8 cellular contexts compared by ENCODE assay signal in genomic region chr17:80761421-80761871, GRCh38.
DNase-seq lines count a peak whose midpoint lies in the region; ATAC-seq and TF ChIP-seq lines count a peak whose summit lies in the region.
"Had no signal": no experiment of that assay in that cellular context is flagged by ENCODE, and none has a peak within 500 bp of the region (broad histone marks: within the 10 kb centered on the region; RNA-seq: fewer than 3 reads in every experiment).

No MANE protein-coding gene starts in this region.

- H3K9me3 Mint-ChIP-seq in activated CD8-positive, alpha-beta T cell treated with anti-CD3 and anti-CD28 coated beads, Interleukin-2, amount 10 ng/mL, durations not matched to agents 7 days and 5 days (ENCODE audit: insufficient read depth), result no peaks in the 10 kb centered on the region

- no peaks in the 10 kb centered on the region for H3K27me3 ChIP-seq in BE2C

- peak; percentile 79 for ATAC-seq in activated CD8-positive, alpha-beta T cell treated with anti-CD3 and anti-CD28 coated beads, Interleukin-2, amount 10 ng/mL, durations not matched to agents 7 days and 5 days
- ATAC-seq in GM18907 (IDR thresholded peaks at IDR 0.05; ENCODE audit: unreplicated experiment) (no peak), HG02884 (IDR thresholded peaks at IDR 0.05; ENCODE audit: unreplicated experiment) (no peak)

- no peaks in the 10 kb centered on the region for H3K27me3 Mint-ChIP-seq in activated CD8-positive, alpha-beta T cell treated with anti-CD3 and anti-CD28 coated beads, Interleukin-2, amount 10 ng/mL, durations not matched to agents 7 days and 5 days (ENCODE audit: low read depth)

- H3K27ac Mint-ChIP-seq in activated CD8-positive, alpha-beta T cell treated with anti-CD3 and anti-CD28 coated beads, Interleukin-2, amount 10 ng/mL, durations not matched to agents 7 days and 5 days, result peak overlapping the region; percentile 99

- DNase-seq in NCI-H1092 treated with DMSO at 0.1 percent for 48 hours (lab: John Stamatoyannopoulos, UW) (peak; percentile 85), fibroblast of mammary gland (ENCODE audit: low read depth) (peak; percentile 80), BE2C (no peak)
- peak; percentile 76 for DNase-seq in activated CD8-positive, alpha-beta T cell treated with anti-CD3 and anti-CD28 coated beads, Interleukin-2, amount 10 ng/mL, durations not matched to agents 7 days and 5 days
- peak; percentile 35 to 47 for DNase-seq in stimulated activated CD8-positive, alpha-beta memory T cell treated with anti-CD3 and anti-CD28 coated beads, Interleukin-4, amount 100 ng/mL, for 4 hours (ENCODE audit: low read depth in 2 of 2, low spot score in 1 of 2)

- peaks cover 5% of the 10 kb centered on the region; the same call in 1 of the 2 replicates for H3K4me1 ChIP-seq in BE2C

- TF ChIP-seq CTCF in fibroblast of mammary gland (conservative IDR thresholded peaks at IDR 0.05; ENCODE audit: control insufficient read depth, insufficient read depth, low read depth, low read length) (no peak), BE2C (IDR thresholded peaks at IDR 0.05; ENCODE audit: low read depth, low read length) (no peak)

- no peak overlapping the region for H3K4me3 ChIP-seq in fibroblast of mammary gland (ENCODE audit: control insufficient read depth, low read depth, low read length)
- H3K4me3 ChIP-seq in BE2C (ENCODE audit: low read depth, low read length), result no peak overlapping the region
- H3K4me3 ChIP-seq: SK-N-MC had no signal

- peak overlapping the region; percentile 74 for H3K4me3 Mint-ChIP-seq in activated CD8-positive, alpha-beta T cell treated with anti-CD3 and anti-CD28 coated beads, Interleukin-2, amount 10 ng/mL, durations not matched to agents 7 days and 5 days

- POLR2A ChIA-PET in activated CD8-positive, alpha-beta T cell treated with anti-CD3 and anti-CD28 coated beads, Interleukin-2, amount 10 ng/mL, durations not matched to agents 7 days and 5 days (lab: Charles Lee), result interaction anchor here (0.7 to 2.0 kb wide), 4 partner anchors 13 to 307 kb away, joined by 5 to 6 read pairs (median 6); no protein-coding TSS in a partner anchor

- H3K9me3 ChIP-seq in BE2C, result no peaks in the 10 kb centered on the region

- H3K36me3 Mint-ChIP-seq in activated CD8-positive, alpha-beta T cell treated with anti-CD3 and anti-CD28 coated beads, Interleukin-2, amount 10 ng/mL, durations not matched to agents 7 days and 5 days (ENCODE audit: low read depth), result peaks cover 55% of the 10 kb centered on the region

- H3K36me3 ChIP-seq in BE2C, result peaks cover 5% of the 10 kb centered on the region; the same call in 1 of the 2 replicates

- H3K4me1 Mint-ChIP-seq in activated CD8-positive, alpha-beta T cell treated with anti-CD3 and anti-CD28 coated beads, Interleukin-2, amount 10 ng/mL, durations not matched to agents 7 days and 5 days (ENCODE audit: low read depth), result peaks cover 88% of the 10 kb centered on the region

- CTCF ChIA-PET in activated CD8-positive, alpha-beta T cell treated with anti-CD3 and anti-CD28 coated beads, Interleukin-2, amount 10 ng/mL, durations not matched to agents 7 days and 5 days (lab: Charles Lee), result interaction anchor here (1.0 to 2.9 kb wide), 8 partner anchors 10 to 217 kb away, joined by 3 to 19 read pairs (median 4); partner anchors contain the start of gene RPTOR
